ENCODE assay signal across 15 cellular contexts in genomic region chr7:47401571-47402570, GRCh38.
"Had no signal": no experiment of that assay in that cellular context is flagged by ENCODE, and none has a peak within 500 bp of the region (broad histone marks: within the 10 kb centered on the region; RNA-seq: fewer than 3 reads in every experiment).

No MANE protein-coding gene starts in this region.

- H3K27ac Mint-ChIP-seq: activated B cell treated with CpG ODN at 0.5 μM for 24 hours; activated CD8-positive, alpha-beta memory T cell treated with anti-CD3 and anti-CD28 coated beads, Interleukin-2, amount 10 ng/mL, durations not matched to agents 7 days and 5 days; activated naive CD8-positive, alpha-beta T cell treated with anti-CD3 and anti-CD28 coated beads for 36 hours; activated T-cell treated with anti-CD3 and anti-CD28 coated beads, Interleukin-2, amount 50 U/mL, for 24 hours; stimulated activated naive CD8-positive, alpha-beta T cell treated with anti-CD3 and anti-CD28 coated beads, Interleukin-15, Interleukin-2, amounts not matched to agents 100 ng/mL and 50 ng/mL, for 24 hours had no signal

- ATAC-seq: activated CD8-positive, alpha-beta memory T cell treated with anti-CD3 and anti-CD28 coated beads, Interleukin-2, amount 10 ng/mL, durations not matched to agents 7 days and 5 days; left colon had no signal

- FAIRE-seq: TTC549 had no signal

- H3K36me3 Mint-ChIP-seq: activated CD8-positive, alpha-beta memory T cell treated with anti-CD3 and anti-CD28 coated beads, Interleukin-2, amount 10 ng/mL, durations not matched to agents 7 days and 5 days; activated naive CD8-positive, alpha-beta T cell treated with anti-CD3 and anti-CD28 coated beads for 36 hours had no signal

- H3K27me3 ChIP-seq: foreskin keratinocyte had no signal

- H3K9me3 Mint-ChIP-seq: activated B cell treated with CpG ODN at 0.5 μM for 24 hours; activated naive CD8-positive, alpha-beta T cell treated with anti-CD3 and anti-CD28 coated beads for 36 hours; activated T-cell treated with anti-CD3 and anti-CD28 coated beads, Interleukin-2, amount 50 U/mL, for 24 hours; stimulated activated naive CD8-positive, alpha-beta T cell treated with anti-CD3 and anti-CD28 coated beads, Interleukin-15, Interleukin-2, amounts not matched to agents 100 ng/mL and 50 ng/mL, for 24 hours had no signal

- H3K4me1 Mint-ChIP-seq: activated CD8-positive, alpha-beta memory T cell treated with anti-CD3 and anti-CD28 coated beads, Interleukin-2, amount 10 ng/mL, durations not matched to agents 7 days and 5 days had no signal

- H3K27me3 Mint-ChIP-seq: activated B cell treated with CpG ODN at 0.5 μM for 24 hours; activated CD8-positive, alpha-beta memory T cell treated with anti-CD3 and anti-CD28 coated beads, Interleukin-2, amount 10 ng/mL, durations not matched to agents 7 days and 5 days; activated naive CD8-positive, alpha-beta T cell treated with anti-CD3 and anti-CD28 coated beads for 36 hours had no signal

- H3K4me3 Mint-ChIP-seq: activated B cell treated with CpG ODN at 0.5 μM for 24 hours; activated CD8-positive, alpha-beta memory T cell treated with anti-CD3 and anti-CD28 coated beads, Interleukin-2, amount 10 ng/mL, durations not matched to agents 7 days and 5 days; activated naive CD8-positive, alpha-beta T cell treated with anti-CD3 and anti-CD28 coated beads for 36 hours; activated T-cell treated with anti-CD3 and anti-CD28 coated beads, Interleukin-2, amount 50 U/mL, for 24 hours; nephron progenitor cell; stimulated activated naive CD8-positive, alpha-beta T cell treated with anti-CD3 and anti-CD28 coated beads, Interleukin-15, Interleukin-2, amounts not matched to agents 100 ng/mL and 50 ng/mL, for 24 hours had no signal

- DNase-seq: activated B cell treated with CpG ODN at 0.5 μM for 24 hours; activated CD8-positive, alpha-beta memory T cell treated with anti-CD3 and anti-CD28 coated beads, Interleukin-2, amount 10 ng/mL, durations not matched to agents 7 days and 5 days; activated gamma-delta T cell; activated naive CD8-positive, alpha-beta T cell treated with anti-CD3 and anti-CD28 coated beads for 36 hours; activated T-cell treated with anti-CD3 and anti-CD28 coated beads, Interleukin-2, amount 50 U/mL, for 24 hours; foreskin keratinocyte; mammary epithelial cell; nephron progenitor cell; SK-N-SH; stimulated activated CD4-positive, alpha-beta T cell treated with anti-CD3 and anti-CD28 coated beads, Interleukin-15, amount 100 ng/mL, for 24 hours; stimulated activated CD4-positive, alpha-beta T cell treated with anti-CD3 and anti-CD28 coated beads, Interleukin-4, amount 100 ng/mL, for 24 hours; T-helper 2 cell had no signal

- H3K27ac ChIP-seq: foreskin keratinocyte had no signal

- H3K9me3 ChIP-seq: SK-N-SH had no signal
